In the genomic region with DNA sequence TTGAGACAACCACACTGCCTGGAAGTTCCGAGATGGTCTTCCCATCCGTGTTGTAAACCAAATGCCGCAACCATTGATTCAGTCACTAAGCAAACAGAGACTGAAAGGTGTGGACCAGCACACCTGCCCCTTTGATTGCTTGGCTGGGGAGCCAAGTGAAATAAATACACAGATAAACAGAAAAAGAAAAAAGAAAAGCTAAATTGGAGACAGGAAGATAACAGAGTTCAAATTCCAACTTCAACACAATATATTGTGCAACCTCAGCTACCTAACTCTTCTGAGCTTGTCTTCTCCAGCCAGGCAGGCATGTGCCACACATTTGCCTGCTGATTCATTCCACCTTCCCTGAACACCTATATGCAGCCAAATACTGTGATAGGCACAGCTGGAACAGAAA, we compare ENCODE assay signal across 1 cellular context.
TF ChIP-seq lines count a peak whose summit lies in the region.

No MANE protein-coding gene starts in this region.

TF ChIP-seq in HepG2, 621 proteins besides CTCF, POLR2A, EP300 and RAD21 (continued from another document and continues in another):
- TF ChIP-seq, protein P1, sequence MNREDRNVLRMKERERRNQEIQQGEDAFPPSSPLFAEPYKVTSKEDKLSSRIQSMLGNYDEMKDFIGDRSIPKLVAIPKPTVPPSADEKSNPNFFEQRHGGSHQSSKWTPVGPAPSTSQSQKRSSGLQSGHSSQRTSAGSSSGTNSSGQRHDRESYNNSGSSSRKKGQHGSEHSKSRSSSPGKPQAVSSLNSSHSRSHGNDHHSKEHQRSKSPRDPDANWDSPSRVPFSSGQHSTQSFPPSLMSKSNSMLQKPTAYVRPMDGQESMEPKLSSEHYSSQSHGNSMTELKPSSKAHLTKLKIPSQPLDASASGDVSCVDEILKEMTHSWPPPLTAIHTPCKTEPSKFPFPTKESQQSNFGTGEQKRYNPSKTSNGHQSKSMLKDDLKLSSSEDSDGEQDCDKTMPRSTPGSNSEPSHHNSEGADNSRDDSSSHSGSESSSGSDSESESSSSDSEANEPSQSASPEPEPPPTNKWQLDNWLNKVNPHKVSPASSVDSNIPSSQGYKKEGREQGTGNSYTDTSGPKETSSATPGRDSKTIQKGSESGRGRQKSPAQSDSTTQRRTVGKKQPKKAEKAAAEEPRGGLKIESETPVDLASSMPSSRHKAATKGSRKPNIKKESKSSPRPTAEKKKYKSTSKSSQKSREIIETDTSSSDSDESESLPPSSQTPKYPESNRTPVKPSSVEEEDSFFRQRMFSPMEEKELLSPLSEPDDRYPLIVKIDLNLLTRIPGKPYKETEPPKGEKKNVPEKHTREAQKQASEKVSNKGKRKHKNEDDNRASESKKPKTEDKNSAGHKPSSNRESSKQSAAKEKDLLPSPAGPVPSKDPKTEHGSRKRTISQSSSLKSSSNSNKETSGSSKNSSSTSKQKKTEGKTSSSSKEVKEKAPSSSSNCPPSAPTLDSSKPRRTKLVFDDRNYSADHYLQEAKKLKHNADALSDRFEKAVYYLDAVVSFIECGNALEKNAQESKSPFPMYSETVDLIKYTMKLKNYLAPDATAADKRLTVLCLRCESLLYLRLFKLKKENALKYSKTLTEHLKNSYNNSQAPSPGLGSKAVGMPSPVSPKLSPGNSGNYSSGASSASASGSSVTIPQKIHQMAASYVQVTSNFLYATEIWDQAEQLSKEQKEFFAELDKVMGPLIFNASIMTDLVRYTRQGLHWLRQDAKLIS (CRISPR knock-in tag; IDR thresholded peaks at IDR 0.05), result no peak
- TF ChIP-seq ZBTB8A (CRISPR knock-in tag; IDR thresholded peaks at IDR 0.05; ENCODE audit: borderline replicate concordance, low read depth), result 0 out of 2 replicates have a peak, but pooled peaks have one; percentile 26
- no peak for TF ChIP-seq ZNF878 (CRISPR knock-in tag; IDR thresholded peaks at IDR 0.05)
- TF ChIP-seq, protein P2, sequence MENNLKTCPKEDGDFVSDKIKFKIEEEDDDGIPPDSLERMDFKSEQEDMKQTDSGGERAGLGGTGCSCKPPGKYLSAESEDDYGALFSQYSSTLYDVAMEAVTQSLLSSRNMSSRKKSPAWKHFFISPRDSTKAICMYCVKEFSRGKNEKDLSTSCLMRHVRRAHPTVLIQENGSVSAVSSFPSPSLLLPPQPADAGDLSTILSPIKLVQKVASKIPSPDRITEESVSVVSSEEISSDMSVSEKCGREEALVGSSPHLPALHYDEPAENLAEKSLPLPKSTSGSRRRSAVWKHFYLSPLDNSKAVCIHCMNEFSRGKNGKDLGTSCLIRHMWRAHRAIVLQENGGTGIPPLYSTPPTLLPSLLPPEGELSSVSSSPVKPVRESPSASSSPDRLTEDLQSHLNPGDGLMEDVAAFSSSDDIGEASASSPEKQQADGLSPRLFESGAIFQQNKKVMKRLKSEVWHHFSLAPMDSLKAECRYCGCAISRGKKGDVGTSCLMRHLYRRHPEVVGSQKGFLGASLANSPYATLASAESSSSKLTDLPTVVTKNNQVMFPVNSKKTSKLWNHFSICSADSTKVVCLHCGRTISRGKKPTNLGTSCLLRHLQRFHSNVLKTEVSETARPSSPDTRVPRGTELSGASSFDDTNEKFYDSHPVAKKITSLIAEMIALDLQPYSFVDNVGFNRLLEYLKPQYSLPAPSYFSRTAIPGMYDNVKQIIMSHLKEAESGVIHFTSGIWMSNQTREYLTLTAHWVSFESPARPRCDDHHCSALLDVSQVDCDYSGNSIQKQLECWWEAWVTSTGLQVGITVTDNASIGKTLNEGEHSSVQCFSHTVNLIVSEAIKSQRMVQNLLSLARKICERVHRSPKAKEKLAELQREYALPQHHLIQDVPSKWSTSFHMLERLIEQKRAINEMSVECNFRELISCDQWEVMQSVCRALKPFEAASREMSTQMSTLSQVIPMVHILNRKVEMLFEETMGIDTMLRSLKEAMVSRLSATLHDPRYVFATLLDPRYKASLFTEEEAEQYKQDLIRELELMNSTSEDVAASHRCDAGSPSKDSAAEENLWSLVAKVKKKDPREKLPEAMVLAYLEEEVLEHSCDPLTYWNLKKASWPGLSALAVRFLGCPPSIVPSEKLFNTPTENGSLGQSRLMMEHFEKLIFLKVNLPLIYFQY (CRISPR knock-in tag; IDR thresholded peaks at IDR 0.05; ENCODE audit: borderline replicate concordance), result no peak
- TF ChIP-seq, protein P3, sequence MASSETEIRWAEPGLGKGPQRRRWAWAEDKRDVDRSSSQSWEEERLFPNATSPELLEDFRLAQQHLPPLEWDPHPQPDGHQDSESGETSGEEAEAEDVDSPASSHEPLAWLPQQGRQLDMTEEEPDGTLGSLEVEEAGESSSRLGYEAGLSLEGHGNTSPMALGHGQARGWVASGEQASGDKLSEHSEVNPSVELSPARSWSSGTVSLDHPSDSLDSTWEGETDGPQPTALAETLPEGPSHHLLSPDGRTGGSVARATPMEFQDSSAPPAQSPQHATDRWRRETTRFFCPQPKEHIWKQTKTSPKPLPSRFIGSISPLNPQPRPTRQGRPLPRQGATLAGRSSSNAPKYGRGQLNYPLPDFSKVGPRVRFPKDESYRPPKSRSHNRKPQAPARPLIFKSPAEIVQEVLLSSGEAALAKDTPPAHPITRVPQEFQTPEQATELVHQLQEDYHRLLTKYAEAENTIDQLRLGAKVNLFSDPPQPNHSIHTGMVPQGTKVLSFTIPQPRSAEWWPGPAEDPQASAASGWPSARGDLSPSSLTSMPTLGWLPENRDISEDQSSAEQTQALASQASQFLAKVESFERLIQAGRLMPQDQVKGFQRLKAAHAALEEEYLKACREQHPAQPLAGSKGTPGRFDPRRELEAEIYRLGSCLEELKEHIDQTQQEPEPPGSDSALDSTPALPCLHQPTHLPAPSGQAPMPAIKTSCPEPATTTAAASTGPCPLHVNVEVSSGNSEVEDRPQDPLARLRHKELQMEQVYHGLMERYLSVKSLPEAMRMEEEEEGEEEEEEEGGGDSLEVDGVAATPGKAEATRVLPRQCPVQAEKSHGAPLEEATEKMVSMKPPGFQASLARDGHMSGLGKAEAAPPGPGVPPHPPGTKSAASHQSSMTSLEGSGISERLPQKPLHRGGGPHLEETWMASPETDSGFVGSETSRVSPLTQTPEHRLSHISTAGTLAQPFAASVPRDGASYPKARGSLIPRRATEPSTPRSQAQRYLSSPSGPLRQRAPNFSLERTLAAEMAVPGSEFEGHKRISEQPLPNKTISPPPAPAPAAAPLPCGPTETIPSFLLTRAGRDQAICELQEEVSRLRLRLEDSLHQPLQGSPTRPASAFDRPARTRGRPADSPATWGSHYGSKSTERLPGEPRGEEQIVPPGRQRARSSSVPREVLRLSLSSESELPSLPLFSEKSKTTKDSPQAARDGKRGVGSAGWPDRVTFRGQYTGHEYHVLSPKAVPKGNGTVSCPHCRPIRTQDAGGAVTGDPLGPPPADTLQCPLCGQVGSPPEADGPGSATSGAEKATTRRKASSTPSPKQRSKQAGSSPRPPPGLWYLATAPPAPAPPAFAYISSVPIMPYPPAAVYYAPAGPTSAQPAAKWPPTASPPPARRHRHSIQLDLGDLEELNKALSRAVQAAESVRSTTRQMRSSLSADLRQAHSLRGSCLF (CRISPR knock-in tag; IDR thresholded peaks at IDR 0.05; ENCODE audit: borderline replicate concordance), result no peak
- 0 out of 2 replicates have a peak, but pooled peaks have one; percentile 7 for TF ChIP-seq TFAP4 (IDR thresholded peaks at IDR 0.05; ENCODE audit: borderline replicate concordance, low read depth)
- 0 out of 2 replicates have a peak, but pooled peaks have one; percentile 49 for TF ChIP-seq NFE2 (CRISPR knock-in tag; IDR thresholded peaks at IDR 0.05)
- TF ChIP-seq XBP1 (CRISPR knock-in tag; IDR thresholded peaks at IDR 0.05), result no peak
- peak; percentile 87 for TF ChIP-seq TBX2 (CRISPR knock-in tag; IDR thresholded peaks at IDR 0.05; ENCODE audit: borderline replicate concordance)
- peak; percentile 95; the same call in 1 of the 2 replicates for TF ChIP-seq SOX5 (CRISPR knock-in tag; IDR thresholded peaks at IDR 0.05; ENCODE audit: borderline replicate concordance)
- no peak for TF ChIP-seq NKX3-1 (CRISPR knock-in tag; IDR thresholded peaks at IDR 0.05)
- no peak; the same call in 1 of the 2 replicates for TF ChIP-seq MTA1 (CRISPR knock-in tag; IDR thresholded peaks at IDR 0.05; ENCODE audit: borderline replicate concordance)
- TF ChIP-seq FOXO1 (CRISPR knock-in tag; IDR thresholded peaks at IDR 0.05), result peak; percentile 35; the same call in 1 of the 2 replicates
- no peak for TF ChIP-seq RELA (CRISPR knock-in tag; IDR thresholded peaks at IDR 0.05)
- peak; percentile 67 for TF ChIP-seq HDAC2 (CRISPR knock-in tag; IDR thresholded peaks at IDR 0.05)
- TF ChIP-seq ZNF549 (CRISPR knock-in tag; IDR thresholded peaks at IDR 0.05), result no peak
- TF ChIP-seq ZMYM4 (CRISPR knock-in tag; IDR thresholded peaks at IDR 0.05), result peak; percentile 75
- peak; percentile 40; the same call in 1 of the 2 replicates for TF ChIP-seq EHMT2 (IDR thresholded peaks at IDR 0.05; ENCODE audit: borderline replicate concordance, low read depth, low read length)
- peak; percentile 63 to 81; a peak in 3 of 4 replicates for TF ChIP-seq MAFK (conservative IDR thresholded peaks at IDR 0.05 in 1 of 2, IDR thresholded peaks at IDR 0.05 in 1 of 2; ENCODE audit: low read length in 2 of 2)
- TF ChIP-seq ZFP36L1 (CRISPR knock-in tag; IDR thresholded peaks at IDR 0.05), result peak; percentile 51; the same call in 1 of the 2 replicates
- TF ChIP-seq CEBPB (IDR thresholded peaks at IDR 0.05; ENCODE audit: borderline replicate concordance, low read depth, low read length), result peak; percentile 98
- TF ChIP-seq SIN3B (IDR thresholded peaks at IDR 0.05; ENCODE audit: low read length), result no peak
- peak; percentile 48; the same call in 1 of the 2 replicates for TF ChIP-seq MYPOP (CRISPR knock-in tag; IDR thresholded peaks at IDR 0.05)
- peak; percentile 84 for TF ChIP-seq TBX3 (IDR thresholded peaks at IDR 0.05; ENCODE audit: borderline replicate concordance)
- TF ChIP-seq ISL2 (CRISPR knock-in tag; IDR thresholded peaks at IDR 0.05), result peak; percentile 59
- TF ChIP-seq ZNF34 (CRISPR knock-in tag; IDR thresholded peaks at IDR 0.05; ENCODE audit: borderline replicate concordance), result no peak
- peak; percentile 60; the same call in 1 of the 2 replicates for TF ChIP-seq ZSCAN5A (CRISPR knock-in tag; IDR thresholded peaks at IDR 0.05; ENCODE audit: borderline replicate concordance)
- TF ChIP-seq TCF12 (IDR thresholded peaks at IDR 0.05), result no peak
- no peak for TF ChIP-seq TCF12 (CRISPR knock-in tag; IDR thresholded peaks at IDR 0.05)
- peak; percentile 70; the same call in 1 of the 2 replicates for TF ChIP-seq FOXJ3 (CRISPR knock-in tag; IDR thresholded peaks at IDR 0.05; ENCODE audit: borderline replicate concordance)
- no peak for TF ChIP-seq ZNF883 (CRISPR knock-in tag; IDR thresholded peaks at IDR 0.05; ENCODE audit: not compliant biosample characterization)
- TF ChIP-seq, protein P4, sequence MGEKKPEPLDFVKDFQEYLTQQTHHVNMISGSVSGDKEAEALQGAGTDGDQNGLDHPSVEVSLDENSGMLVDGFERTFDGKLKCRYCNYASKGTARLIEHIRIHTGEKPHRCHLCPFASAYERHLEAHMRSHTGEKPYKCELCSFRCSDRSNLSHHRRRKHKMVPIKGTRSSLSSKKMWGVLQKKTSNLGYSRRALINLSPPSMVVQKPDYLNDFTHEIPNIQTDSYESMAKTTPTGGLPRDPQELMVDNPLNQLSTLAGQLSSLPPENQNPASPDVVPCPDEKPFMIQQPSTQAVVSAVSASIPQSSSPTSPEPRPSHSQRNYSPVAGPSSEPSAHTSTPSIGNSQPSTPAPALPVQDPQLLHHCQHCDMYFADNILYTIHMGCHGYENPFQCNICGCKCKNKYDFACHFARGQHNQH (CRISPR knock-in tag; IDR thresholded peaks at IDR 0.05), result peak; percentile 32; the same call in 1 of the 2 replicates
- TF ChIP-seq ZNF367 (CRISPR knock-in tag; IDR thresholded peaks at IDR 0.05; ENCODE audit: borderline replicate concordance), result no peak
- TF ChIP-seq ZC3H13 (CRISPR knock-in tag; IDR thresholded peaks at IDR 0.05), result no peak
- TF ChIP-seq KDM1A (CRISPR knock-in tag; IDR thresholded peaks at IDR 0.05), result peak; percentile 41; the same call in 1 of the 2 replicates
- peak; percentile 59; the same call in 1 of the 2 replicates for TF ChIP-seq ZNF124 (CRISPR knock-in tag; IDR thresholded peaks at IDR 0.05)
- no peak for TF ChIP-seq CBX2 (IDR thresholded peaks at IDR 0.05; ENCODE audit: low read depth, low read length)
- no peak for TF ChIP-seq CBX2 (CRISPR knock-in tag; IDR thresholded peaks at IDR 0.05; ENCODE audit: low read depth)
- TF ChIP-seq ATF5 (CRISPR knock-in tag; IDR thresholded peaks at IDR 0.05; ENCODE audit: low read depth), result no peak
- TF ChIP-seq NR2F1 (CRISPR knock-in tag; IDR thresholded peaks at IDR 0.05), result 0 out of 4 replicates have a peak, but pooled peaks of 1 of the 2 experiments have one; percentile 27
